Comparison of ENCODE assay signal across 1 cellular context in the genomic region with DNA sequence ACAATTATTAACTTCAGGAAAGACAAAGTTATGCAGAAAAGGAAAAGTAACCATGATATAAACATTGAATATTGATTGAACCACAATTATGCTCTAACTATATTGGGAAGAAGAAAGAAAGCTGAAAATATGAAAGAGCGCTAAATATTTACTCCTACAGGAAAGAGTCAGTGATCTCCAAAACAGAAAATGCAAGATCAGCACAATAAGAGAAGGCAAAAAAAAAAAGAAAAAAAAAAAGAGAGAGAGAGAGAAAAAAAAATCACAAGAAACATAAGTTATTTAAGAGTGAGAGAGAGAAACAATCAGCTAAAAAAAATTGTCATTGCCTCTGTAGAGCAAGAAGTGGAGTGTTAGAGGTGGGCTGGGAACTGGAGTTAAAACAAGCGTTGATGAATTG.
TF ChIP-seq lines count a peak whose summit lies in the region.

No MANE protein-coding gene starts in this region.

TF ChIP-seq in HepG2, 621 proteins besides CTCF, POLR2A, EP300 and RAD21:
- TF ChIP-seq SNAPC2 (CRISPR knock-in tag; IDR thresholded peaks at IDR 0.05) (no peak), MAFF (IDR thresholded peaks at IDR 0.05; ENCODE audit: low read depth, low read length) (peak; percentile 95), ZNF670 (CRISPR knock-in tag; IDR thresholded peaks at IDR 0.05; ENCODE audit: borderline replicate concordance) (no peak), MAFK (conservative IDR thresholded peaks at IDR 0.05 in 1 of 2, IDR thresholded peaks at IDR 0.05 in 1 of 2; ENCODE audit: low read length in 2 of 2) (peak; percentile 93 to 97)
